1 cellular context compared by ENCODE assay signal in genomic region chr1:64733576-64734288, GRCh38.
TF ChIP-seq lines count a peak whose summit lies in the region.

No MANE protein-coding gene starts in this region.

TF ChIP-seq in SK-N-SH, 30 proteins besides CTCF, POLR2A, EP300 and RAD21 (continued from another document):
- TF ChIP-seq PBX3 (IDR thresholded peaks at IDR 0.05) (no peak), SIN3A (IDR thresholded peaks at IDR 0.05; ENCODE audit: borderline replicate concordance, low read depth, low read length) (no peak), IRF3 (IDR thresholded peaks at IDR 0.05; ENCODE audit: low read depth, low read length) (no peak), TEAD4 (IDR thresholded peaks at IDR 0.05; ENCODE audit: borderline replicate concordance, insufficient read depth) (no peak)
